Comparison of ENCODE assay signal across 8 cellular contexts in genomic region chr19:11434703-11435056, GRCh38. TPM values are rescaled to one million over a fixed set of nuclear protein-coding genes. Genes with fewer than 3 reads are reported as not detected.
DNase-seq lines count a peak whose midpoint lies in the region; ATAC-seq and TF ChIP-seq lines count a peak whose summit lies in the region.

No MANE protein-coding gene starts in this region.

- ATAC-seq in GM18909 (IDR thresholded peaks at IDR 0.05; ENCODE audit: poor library complexity, unreplicated experiment) (peak; percentile 0), HG03103 (IDR thresholded peaks at IDR 0.05; ENCODE audit: low read depth, unreplicated experiment) (peak; percentile 3)

- H3K4me3 ChIP-seq in astrocyte of the spinal cord (ENCODE audit: low read depth, low read length): peak overlapping the region; percentile 68

- peaks cover 22% of the 10 kb centered on the region for H3K4me1 Mint-ChIP-seq in mesothelial cell of epicardium

- H3K4me3 Mint-ChIP-seq in mesothelial cell of epicardium: peak overlapping the region; percentile 95

- TF ChIP-seq CTCF in astrocyte of the spinal cord (IDR thresholded peaks at IDR 0.05; ENCODE audit: low read depth, low read length) (no peak), mesothelial cell of epicardium (IDR thresholded peaks at IDR 0.05; ENCODE audit: unreplicated experiment) (no peak)

- H3K9me3 Mint-ChIP-seq in mesothelial cell of epicardium: no peaks in the 10 kb centered on the region

- no peaks in the 10 kb centered on the region for H3K27me3 Mint-ChIP-seq in mesothelial cell of epicardium (ENCODE audit: low read depth)

- no peak for DNase-seq in astrocyte of the spinal cord (ENCODE audit: low read depth, low spot score)
- no peak for DNase-seq in mesothelial cell of epicardium (ENCODE audit: low spot score in 2 of 2, unreplicated experiment in 2 of 2)
- no peak for DNase-seq in NOMO-1 treated with dmso at 0.1 percent for 144 hours (lab: John Stamatoyannopoulos, UW; ENCODE audit: unreplicated experiment)
- no peak for DNase-seq in amniotic stem cell (lab: John Stamatoyannopoulos, UW)
- no peak for DNase-seq in GM19238 (ENCODE audit: insufficient read length, low spot score)
- no peak for DNase-seq in NCI-H2081 (lab: John Stamatoyannopoulos, UW)

- in situ Hi-C loops in astrocyte of the spinal cord (cut with HindIII; ENCODE audit: low sequenced_read_pairs): no loop called here

- H3K27ac Mint-ChIP-seq in mesothelial cell of epicardium: peak overlapping the region; percentile 99

- peaks cover 8% of the 10 kb centered on the region for H3K36me3 Mint-ChIP-seq in mesothelial cell of epicardium

RNA-seq across cellular contexts. Expression of gene ODAD3, which starts 0.2 kb away (rescaled TPM):
- 0.95 to 1.7 TPM (median 1.4 TPM) in 3 replicates for total RNA-seq in mesothelial cell of epicardium

RNA-seq across cellular contexts. Expression of gene PRKCSH, which starts 0.8 kb away (rescaled TPM):
- total RNA-seq in mesothelial cell of epicardium: 381 to 396 TPM (median 385 TPM) in 3 replicates

RNA-seq across cellular contexts. Expression of gene RGL3, which starts 15.6 kb away (rescaled TPM):
- total RNA-seq in mesothelial cell of epicardium: 80.8 to 84.8 TPM (median 82.6 TPM) in 3 replicates

RNA-seq across cellular contexts. Expression of gene ELAVL3, which starts 46.2 kb away (rescaled TPM):
- total RNA-seq in mesothelial cell of epicardium: 0.07 to 0.63 TPM in 2 of 3 replicates, not detected in the other

RNA-seq across cellular contexts. Expression of gene EPOR, which starts 50.6 kb away (rescaled TPM):
- total RNA-seq in mesothelial cell of epicardium: 23.5 to 24.5 TPM (median 24.3 TPM) in 3 replicates
